ENCODE assay signal across 8 cellular contexts in the genomic region with DNA sequence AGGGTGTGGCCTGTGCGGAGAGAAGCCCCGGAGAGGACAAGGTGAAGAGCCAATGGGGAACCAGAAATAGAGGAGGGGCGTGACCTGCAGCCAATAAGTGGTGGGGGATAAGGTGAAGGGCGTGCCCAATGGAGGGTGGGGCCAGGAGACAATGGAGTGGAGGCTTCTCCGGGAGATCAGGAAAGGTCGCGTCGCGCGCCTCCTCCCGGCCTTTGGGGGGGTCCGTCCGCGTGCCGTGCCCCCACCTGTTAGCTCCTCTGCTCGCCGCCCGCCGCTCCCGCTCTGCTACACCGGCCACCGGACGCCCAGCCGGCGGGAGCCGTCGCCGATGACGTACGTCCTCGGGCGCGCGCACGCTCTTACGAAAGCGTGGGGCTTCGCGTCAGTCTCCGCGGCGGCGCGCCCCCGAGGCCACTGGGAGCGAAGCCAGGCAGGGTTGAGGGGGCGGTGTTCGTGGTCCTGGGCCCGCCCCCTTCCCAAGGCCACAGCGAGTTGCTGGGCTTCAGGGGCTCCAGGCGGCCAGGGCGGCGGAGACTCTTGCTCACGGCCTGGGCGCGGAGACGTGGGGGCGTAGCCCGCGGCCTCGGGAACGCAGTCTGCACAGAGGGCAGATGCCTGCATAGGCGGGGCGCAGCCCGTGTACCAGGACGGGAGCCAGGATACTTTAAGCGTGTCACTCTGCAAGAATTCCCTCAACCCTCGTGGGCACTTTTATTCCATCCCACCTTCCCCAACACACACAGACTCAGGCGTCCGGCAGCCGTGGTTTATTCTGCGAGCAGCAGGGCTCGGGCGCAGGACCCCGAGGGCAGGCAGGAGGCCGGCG. TPM values are rescaled to one million over a fixed set of nuclear protein-coding genes. Genes with fewer than 3 reads are reported as not detected.
DNase-seq lines count a peak whose midpoint lies in the region; ATAC-seq, FAIRE-seq and TF ChIP-seq lines count a peak whose summit lies in the region.

A gene (minus strand): TSS at position 337 of the 826 bp plus-strand sequence. CDS start 3,353 bp downstream, outside the sequence.

- intact Hi-C loops in esophagus squamous epithelium (cut with DNase I) = no loop called here

- TF ChIP-seq POLR2A in esophagus squamous epithelium (IDR thresholded peaks at IDR 0.05) = peak in 2 of 4 donors; percentile 45 to 63

- H3K4me3 ChIP-seq in DND-41 (ENCODE audit: low read depth in 1 of 2, low read length in 2 of 2) (peak within 1 kb of the TSS; percentile 41 to 87), GM23248 (peak within 1 kb of the TSS; percentile 79), Karpas-422 (ENCODE audit: low read length) (peak within 1 kb of the TSS; percentile 79), esophagus squamous epithelium (peak within 1 kb of the TSS; percentile 58 to 94 (median 60))

- H3K9me2 ChIP-seq in GM23248 (ENCODE audit: insufficient read depth) = no peaks in the 10 kb centered on the region
- no peaks in the 10 kb centered on the region for H3K9me2 ChIP-seq in Karpas-422 (replicated peaks; ENCODE audit: insufficient read depth, low read length)

- H3K36me3 ChIP-seq in DND-41 (ENCODE audit: insufficient read depth, low read length) = no peaks in the 10 kb centered on the region
- no peaks in the 10 kb centered on the region for H3K36me3 ChIP-seq in GM23248 (ENCODE audit: low read depth)
- no peaks in the 10 kb centered on the region for H3K36me3 ChIP-seq in Karpas-422 (ENCODE audit: insufficient read depth, low read length)
- no peaks in the 10 kb centered on the region for H3K36me3 ChIP-seq in esophagus squamous epithelium

- H3K4me2 ChIP-seq in DND-41 (ENCODE audit: insufficient read depth, low read length) (peak within 1 kb of the TSS; percentile 99), GM23248 (ENCODE audit: unreplicated experiment) (peak within 1 kb of the TSS; percentile 73), Karpas-422 (ENCODE audit: low read depth, low read length, poor library complexity, severe bottlenecking) (peak within 1 kb of the TSS; percentile 94)

- peak; percentile 90 for FAIRE-seq in RCC 7860 (lab: Jason Lieb, UNC)

- peak within 1 kb of the TSS; percentile 82 for H3K27ac ChIP-seq in DND-41 (ENCODE audit: low read length)
- peak within 1 kb of the TSS; percentile 82 for H3K27ac ChIP-seq in GM23248
- H3K27ac ChIP-seq in Karpas-422 (ENCODE audit: low read length) = no peak within 1 kb of the TSS
- H3K27ac ChIP-seq in esophagus squamous epithelium = peak within 1 kb of the TSS; percentile 93 to 99 (median 98)

- H3F3A ChIP-seq in GM23248 (ENCODE audit: insufficient read depth) = peaks cover 18% of the 10 kb centered on the region

- peak within 1 kb of the TSS; percentile 92 for H2AFZ ChIP-seq in DND-41 (ENCODE audit: low read depth, low read length)
- H2AFZ ChIP-seq in GM23248 = peak within 1 kb of the TSS; percentile 69
- H2AFZ ChIP-seq in Karpas-422 (ENCODE audit: low read length) = peak within 1 kb of the TSS; percentile 98

- ATAC-seq in DND-41 (ENCODE audit: insufficient read depth, low read depth) = peak; percentile 89

- H3K79me2 ChIP-seq in DND-41 (ENCODE audit: insufficient read depth, low read length) (peaks cover 28% of the 10 kb centered on the region), GM23248 (ENCODE audit: insufficient read depth) (peaks cover 12% of the 10 kb centered on the region), Karpas-422 (ENCODE audit: low read length) (no peaks in the 10 kb centered on the region)

- TF ChIP-seq CTCF in DND-41 (IDR thresholded peaks at IDR 0.05; ENCODE audit: borderline replicate concordance, extremely low read depth, low read length, poor library complexity, severe bottlenecking) (no peak), esophagus squamous epithelium (IDR thresholded peaks at IDR 0.05) (peak in 1 of 6 experiments; percentile 7)

- H3K9me3 ChIP-seq in DND-41 (ENCODE audit: insufficient read depth, low read length, severe bottlenecking) = no peaks in the 10 kb centered on the region
- no peaks in the 10 kb centered on the region for H3K9me3 ChIP-seq in GM23248 (ENCODE audit: low read depth)
- no peaks in the 10 kb centered on the region for H3K9me3 ChIP-seq in Karpas-422 (ENCODE audit: low read length)
- H3K9me3 ChIP-seq in esophagus squamous epithelium = no peaks in the 10 kb centered on the region

- in situ Hi-C loops in GM23248 (cut with MboI) = no loop called here

- no peaks in the 10 kb centered on the region for H3K27me3 ChIP-seq in DND-41 (ENCODE audit: insufficient read depth, low read length, poor library complexity)
- no peaks in the 10 kb centered on the region for H3K27me3 ChIP-seq in GM23248 (replicated peaks; ENCODE audit: insufficient read depth)
- no peaks in the 10 kb centered on the region for H3K27me3 ChIP-seq in Karpas-422 (ENCODE audit: low read length)
- no peaks in the 10 kb centered on the region for H3K27me3 ChIP-seq in esophagus squamous epithelium

- DNase-seq in DND-41 (peak; percentile 98), GM23248 (peak; percentile 98), Karpas-422 (peak; percentile 98), RCC 7860 (ENCODE audit: low spot score) (peak; percentile 93), esophagus squamous epithelium (lab: John Stamatoyannopoulos, UW) (peak; percentile 76), myocyte (ENCODE audit: low read depth) (peak; percentile 98)
- peak; percentile 95 to 96 for DNase-seq in activated T-cell treated with anti-CD3 and anti-CD28 coated beads, Interleukin-2, amount 50 U/mL, for 48 hours
- DNase-seq in stimulated activated CD8-positive, alpha-beta memory T cell treated with anti-CD3 and anti-CD28 coated beads, Interleukin-7, amount 100 ng/mL, for 4 hours (ENCODE audit: low read depth in 2 of 2) = peak; percentile 88 to 92

- peaks cover 13% of the 10 kb centered on the region for H4K20me1 ChIP-seq in DND-41 (ENCODE audit: insufficient read depth, low read length)
- no peaks in the 10 kb centered on the region for H4K20me1 ChIP-seq in GM23248 (ENCODE audit: insufficient read depth)
- H4K20me1 ChIP-seq in Karpas-422 (ENCODE audit: insufficient read depth, low read depth, low read length) = peaks cover 8% of the 10 kb centered on the region; the same call in 1 of the 2 replicates

- peak within 1 kb of the TSS; percentile 69 for H3K9ac ChIP-seq in DND-41 (ENCODE audit: low read depth, low read length)
- H3K9ac ChIP-seq in GM23248 = peak within 1 kb of the TSS; percentile 81
- H3K9ac ChIP-seq in Karpas-422 (ENCODE audit: low read length) = peak within 1 kb of the TSS; percentile 74

- WGBS in GM23248 (ENCODE audit: low coverage in 1 of 2, low lambda C conversion rate in 2 of 2, missing lambda C conversion rate in 2 of 2), 2 experiments = 1% methylated on average over 67 to 76 of the region's 77 CpGs
- WGBS in esophagus squamous epithelium, 2 donors = 0 to 4% methylated on average over 6 to 8 of the region's 77 CpGs

- H3K4me1 ChIP-seq in DND-41 (ENCODE audit: insufficient read depth, low read length) (peaks cover 53% of the 10 kb centered on the region), GM23248 (ENCODE audit: insufficient read depth) (peaks cover 24% of the 10 kb centered on the region), Karpas-422 (ENCODE audit: low read length) (peaks cover 22% of the 10 kb centered on the region), esophagus squamous epithelium (peaks cover 26 to 65% (median 46%) of the 10 kb centered on the region in 3 donors)

RNA-seq across cellular contexts. Expression of the gene that starts here (rescaled TPM):
- total RNA-seq in GM23248 (2014; rRNA removed; shearing (Covaris generic)) = 6.4 and 19.0 TPM in 2 replicates
- 3.4 and 3.8 TPM in 2 replicates for polyA plus RNA-seq in GM23248 (2016; fragmentation: Nextera tagmentation; extraction: Ambion mirVana)
- 6.8 and 16.9 TPM in 2 replicates for total RNA-seq in Karpas-422 (2014; rRNA removed; shearing (Covaris generic); ENCODE audit: low replicate concordance)
- total RNA-seq in esophagus squamous epithelium (10 to 100 TPM in 3 of 4 donors, 1 to 10 TPM in 1; 8.8 to 18.8 (median 13.4) TPM), myocyte (27.2 and 28.6 TPM in 2 replicates)
- 13.8 TPM for polyA plus RNA-seq in myocyte (2012)
